In the genomic region with DNA sequence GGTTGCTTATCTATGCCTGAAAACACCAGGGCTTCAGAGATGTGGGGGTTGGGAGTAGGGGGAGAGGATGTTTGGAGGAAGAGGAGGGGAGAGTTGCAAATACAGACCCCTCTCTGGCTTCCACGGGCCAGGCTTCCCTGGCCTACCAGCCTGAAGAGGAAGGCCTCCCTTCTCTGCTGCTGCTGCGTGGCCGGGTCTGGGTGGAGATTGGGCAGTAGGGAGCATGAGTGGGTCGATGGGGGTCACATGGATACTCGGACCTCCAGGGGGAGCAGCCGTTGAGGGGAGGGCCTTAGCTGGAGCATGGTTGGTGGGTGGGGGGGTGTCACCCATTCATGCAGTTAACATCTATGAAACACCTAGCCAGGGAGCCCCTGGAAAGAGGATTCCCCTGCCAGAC, we compare ENCODE assay signal across 16 cellular contexts. TPM values are rescaled to one million over a fixed set of nuclear protein-coding genes. Genes with fewer than 3 reads are reported as not detected.
DNase-seq lines count a peak whose midpoint lies in the region; ATAC-seq and TF ChIP-seq lines count a peak whose summit lies in the region.
"Had no signal": no experiment of that assay in that cellular context is flagged by ENCODE, and none has a peak within 500 bp of the region (broad histone marks: within the 10 kb centered on the region; RNA-seq: fewer than 3 reads in every experiment).

No MANE protein-coding gene starts in this region.

- no peak for ATAC-seq in activated T-cell treated with anti-CD3 and anti-CD28 coated beads, Interleukin-2, amount 50 U/mL, for 72 hours (replicated peaks in 1 of 2)
- no peak for ATAC-seq in T-cell (replicated peaks in 1 of 4)
- no peak for ATAC-seq in HG02642 (IDR thresholded peaks at IDR 0.05; ENCODE audit: poor library complexity, unreplicated experiment)
- no peak for ATAC-seq in GM18498 (IDR thresholded peaks at IDR 0.05; ENCODE audit: unreplicated experiment)

- H3K27ac ChIP-seq in skin epidermis, result peak overlapping the region in 12 of 21 experiments; percentile 33 to 82 (median 74)
- H3K27ac ChIP-seq: SK-N-MC had no signal

- no peaks in the 10 kb centered on the region for H3K36me3 Mint-ChIP-seq in activated T-cell treated with anti-CD3 and anti-CD28 coated beads, Interleukin-2, amount 50 U/mL, for 72 hours (ENCODE audit: insufficient read depth in 2 of 2)
- no peaks in the 10 kb centered on the region for H3K36me3 Mint-ChIP-seq in T-cell
- H3K36me3 Mint-ChIP-seq: naive B cell, WTC11 had no signal

- TF ChIP-seq CTCF in epithelial cell of proximal tubule (conservative IDR thresholded peaks at IDR 0.05; ENCODE audit: low read depth, low read length), result no peak

- H3K4me1 ChIP-seq in HAP-1, result no peaks in the 10 kb centered on the region

- peaks cover 97% of the 10 kb centered on the region for H3K4me1 Mint-ChIP-seq in activated T-cell treated with anti-CD3 and anti-CD28 coated beads, Interleukin-2, amount 50 U/mL, for 72 hours (ENCODE audit: low read depth)
- H3K4me1 Mint-ChIP-seq in T-cell, result peaks cover 74 to 93% (median 83%) of the 10 kb centered on the region in 3 donors

- H3K4me3 ChIP-seq in epithelial cell of proximal tubule (ENCODE audit: low read depth, low read length) (peak overlapping the region; percentile 69), skin epidermis (no peak overlapping the region), HAP-1 (no peak overlapping the region)
- H3K4me3 ChIP-seq: SK-N-MC, tibial nerve had no signal

- H3K27ac Mint-ChIP-seq in activated T-cell treated with anti-CD3 and anti-CD28 coated beads, Interleukin-2, amount 50 U/mL, for 72 hours, result peak overlapping the region; percentile 59
- peak overlapping the region; percentile 87 to 88 for H3K27ac Mint-ChIP-seq in T-cell
- H3K27ac Mint-ChIP-seq: WTC11 had no signal

- H3K9me3 Mint-ChIP-seq in activated T-cell treated with anti-CD3 and anti-CD28 coated beads, Interleukin-2, amount 50 U/mL, for 72 hours, result no peaks in the 10 kb centered on the region
- no peaks in the 10 kb centered on the region for H3K9me3 Mint-ChIP-seq in T-cell
- H3K9me3 Mint-ChIP-seq: naive B cell, WTC11 had no signal

- H3K36me3 ChIP-seq in HAP-1 (replicated peaks), result no peaks in the 10 kb centered on the region
- H3K36me3 ChIP-seq: tibial nerve had no signal

- H3K27me3 Mint-ChIP-seq in activated T-cell treated with anti-CD3 and anti-CD28 coated beads, Interleukin-2, amount 50 U/mL, for 72 hours (ENCODE audit: low read depth), result no peaks in the 10 kb centered on the region
- no peaks in the 10 kb centered on the region for H3K27me3 Mint-ChIP-seq in T-cell

- no peak for DNase-seq in activated T-cell treated with anti-CD3 and anti-CD28 coated beads, Interleukin-2, amount 50 U/mL, for 72 hours
- no peak for DNase-seq in activated T-cell treated with anti-CD3 and anti-CD28 coated beads for 4 hours
- no peak for DNase-seq in T-cell
- no peak for DNase-seq in epithelial cell of proximal tubule (ENCODE audit: low read depth)
- no peak for DNase-seq in HAP-1 (ENCODE audit: low spot score in 2 of 2)
- DNase-seq: foreskin fibroblast, naive B cell, NCI-H748 treated with DMSO at 0.1 percent for 48 hours had no signal

- POLR2A ChIA-PET in T-cell (lab: Charles Lee), result interaction anchor here in 1 of 2 donors (0.6 kb wide), 2 partner anchors 8 to 100 kb away, joined by 3 to 4 read pairs; no protein-coding TSS in a partner anchor

- no peaks in the 10 kb centered on the region for H3K9me3 ChIP-seq in HAP-1
- H3K9me3 ChIP-seq: tibial nerve had no signal

- H3K4me3 Mint-ChIP-seq in activated T-cell treated with anti-CD3 and anti-CD28 coated beads, Interleukin-2, amount 50 U/mL, for 72 hours, result peak overlapping the region; percentile 81 to 82
- peak overlapping the region in 1 of 3 donors; percentile 80 for H3K4me3 Mint-ChIP-seq in T-cell

- in situ Hi-C loops in HAP-1 (cut with MboI; ENCODE audit: low sequenced_read_pairs), result no loop called here

- no peaks in the 10 kb centered on the region for H3K27me3 ChIP-seq in HAP-1 (ENCODE audit: low read depth)
- H3K27me3 ChIP-seq: tibial nerve had no signal

- CTCF ChIA-PET in T-cell (lab: Charles Lee), result interaction anchor here in 1 of 2 donors (0.6 to 1.0 kb wide), 5 partner anchors 8 to 297 kb away, joined by 3 to 4 read pairs (median 3); no protein-coding TSS in a partner anchor

RNA-seq across cellular contexts. Expression of a gene that starts 1.5 kb away (rescaled TPM):
- 10 to 100 TPM in 1 of 2 donors, 1 to 10 TPM in 1; 1.8 to 10.3 TPM for total RNA-seq in activated T-cell treated with anti-CD3 and anti-CD28 coated beads, Interleukin-2, amount 50 U/mL, for 72 hours
- total RNA-seq in T-cell (10 to 100 TPM in 1 of 5 donors, 1 to 10 TPM in 4; 1.5 to 11.6 (median 7.6) TPM), epithelial cell of proximal tubule (not detected in 2 replicates)

RNA-seq across cellular contexts. Expression of a gene that starts 9.6 kb away (rescaled TPM):
- 1 to 10 TPM; 2.1 to 4.4 TPM for total RNA-seq in activated T-cell treated with anti-CD3 and anti-CD28 coated beads, Interleukin-2, amount 50 U/mL, for 72 hours
- 1 to 10 TPM in 2 of 5 donors, under 1 TPM in 3; 0.26 to 1.1 (median 0.85) TPM for total RNA-seq in T-cell
- total RNA-seq in epithelial cell of proximal tubule, result 0.94 and 1.0 TPM in 2 replicates
- total RNA-seq: bronchial epithelial cell, left ventricle myocardium superior had no signal

RNA-seq across cellular contexts. Expression of a gene that starts 23.5 kb away (rescaled TPM):
- under 1 TPM in 1 of 2 donors, not detected in 1; 0.25 TPM for total RNA-seq in activated T-cell treated with anti-CD3 and anti-CD28 coated beads, Interleukin-2, amount 50 U/mL, for 72 hours
- total RNA-seq in T-cell (not detected), epithelial cell of proximal tubule (not detected in 2 replicates)
- total RNA-seq: bronchial epithelial cell, left ventricle myocardium superior, tibial nerve, WTC11 had no signal

RNA-seq across cellular contexts. Expression of a gene that starts 24.8 kb away (rescaled TPM):
- under 1 TPM; 0.19 to 0.88 TPM for total RNA-seq in activated T-cell treated with anti-CD3 and anti-CD28 coated beads, Interleukin-2, amount 50 U/mL, for 72 hours
- total RNA-seq in T-cell (under 1 TPM in 3 of 5 donors, not detected in 2; 0.25 to 0.40 (median 0.36) TPM), epithelial cell of proximal tubule (not detected in 2 replicates)
- total RNA-seq: bronchial epithelial cell, tibial nerve, WTC11 had no signal

RNA-seq across cellular contexts. Expression of a gene that starts 39.8 kb away (rescaled TPM):
- 10 to 100 TPM; 26.3 to 29.3 TPM for total RNA-seq in activated T-cell treated with anti-CD3 and anti-CD28 coated beads, Interleukin-2, amount 50 U/mL, for 72 hours
- 10 to 100 TPM in 4 of 5 donors, 1 to 10 TPM in 1; 9.6 to 26.3 (median 22.1) TPM for total RNA-seq in T-cell
- 7.4 and 9.5 TPM in 2 replicates for total RNA-seq in epithelial cell of proximal tubule
